25 cellular contexts compared by ENCODE assay signal in genomic region chr9:136756134-136756438, GRCh38. TPM values are rescaled to one million over a fixed set of nuclear protein-coding genes. Genes with fewer than 3 reads are reported as not detected.
"Had no signal": no experiment of that assay in that cellular context is flagged by ENCODE, and none has a peak within 500 bp of the region (broad histone marks: within the 10 kb centered on the region; RNA-seq: fewer than 3 reads in every experiment).

No MANE protein-coding gene starts in this region.

- H3K4me3 Mint-ChIP-seq: activated CD8-positive, alpha-beta T cell treated with anti-CD3 and anti-CD28 coated beads, Interleukin-2, amount 10 ng/mL, durations not matched to agents 7 days and 5 days; activated naive CD8-positive, alpha-beta T cell treated with anti-CD3 and anti-CD28 coated beads, Interleukin-2, amount 10 ng/mL, durations not matched to agents 7 days and 5 days; WTC11 had no signal

- H3K4me1 ChIP-seq: adrenal gland had no signal

- H3K27ac ChIP-seq: adrenal gland, Peyer's patch, RWPE1, SJCRH30 had no signal

- ATAC-seq: activated CD8-positive, alpha-beta T cell treated with anti-CD3 and anti-CD28 coated beads, Interleukin-2, amount 10 ng/mL, durations not matched to agents 7 days and 5 days; WTC11 had no signal

- H3K4me2 ChIP-seq: SK-N-SH had no signal

- H3K4me1 Mint-ChIP-seq: activated naive CD8-positive, alpha-beta T cell treated with anti-CD3 and anti-CD28 coated beads, Interleukin-2, amount 10 ng/mL, durations not matched to agents 7 days and 5 days had no signal

- H3K9me3 ChIP-seq: adrenal gland, SK-N-SH had no signal

- DNase-seq: activated CD4-positive, alpha-beta T cell treated with anti-CD3 and anti-CD28 coated beads for 48 hours; activated CD4-positive, alpha-beta T cell treated with anti-CD3 and anti-CD28 coated beads, Interleukin-2, amount 50 U/mL, for 4 hours; activated CD4-positive, CD25-positive, alpha-beta regulatory T cell treated with anti-CD3 and anti-CD28 coated beads, Interleukin-2, amount 50 U/mL, for 72 hours; activated CD8-positive, alpha-beta memory T cell treated with anti-CD3 and anti-CD28 coated beads, Interleukin-2, amount 50 U/mL, for 48 hours; activated CD8-positive, alpha-beta T cell treated with anti-CD3 and anti-CD28 coated beads, Interleukin-2, amount 10 ng/mL, durations not matched to agents 7 days and 5 days; activated naive CD4-positive, alpha-beta T cell treated with anti-CD3 and anti-CD28 coated beads, Interleukin-2, amount 50 U/mL, for 16 hours; activated naive CD8-positive, alpha-beta T cell treated with anti-CD3 and anti-CD28 coated beads, Interleukin-2, amount 10 ng/mL, durations not matched to agents 7 days and 5 days; activated T-cell treated with anti-CD3 and anti-CD28 coated beads, Interleukin-2, amount 50 U/mL, for 1 hour; aorta; central memory CD4-positive, alpha-beta T cell; Kasumi-1; NCI-H146; NCI-H187 treated with DMSO at 0.1 percent for 48 hours; NCI-H2081 treated with DMSO at 0.1 percent for 48 hours; NCI-H446; NCI-H524; Peyer's patch; Right ventricle myocardium superior; SJCRH30; SK-N-SH had no signal

- H3K27me3 ChIP-seq: adrenal gland, Peyer's patch had no signal

- H3K4me3 ChIP-seq: adrenal gland, Peyer's patch, SJCRH30 had no signal

- H3K9ac ChIP-seq: SK-N-SH had no signal

- H3K27ac Mint-ChIP-seq: activated CD8-positive, alpha-beta T cell treated with anti-CD3 and anti-CD28 coated beads, Interleukin-2, amount 10 ng/mL, durations not matched to agents 7 days and 5 days; activated naive CD8-positive, alpha-beta T cell treated with anti-CD3 and anti-CD28 coated beads, Interleukin-2, amount 10 ng/mL, durations not matched to agents 7 days and 5 days; WTC11 had no signal

- H3K36me3 ChIP-seq: adrenal gland, Peyer's patch, SJCRH30 had no signal

RNA-seq across cellular contexts. Expression of gene LCN8, which starts 2.0 kb away (rescaled TPM):
- total RNA-seq: activated CD8-positive, alpha-beta T cell treated with anti-CD3 and anti-CD28 coated beads, Interleukin-2, amount 10 ng/mL, durations not matched to agents 7 days and 5 days; activated naive CD8-positive, alpha-beta T cell treated with anti-CD3 and anti-CD28 coated beads, Interleukin-2, amount 10 ng/mL, durations not matched to agents 7 days and 5 days; adrenal gland; aorta; bronchial epithelial cell; Peyer's patch; Right ventricle myocardium superior; SJCRH30; T-helper 1 cell treated with Interleukin-12 subunit alpha and Interleukin-12 subunit beta and Interleukin-4 antibody, amounts not matched to agents 30 ng/mL and 1 ng/mL, for 36 hours; WTC11 had no signal
- polyA plus RNA-seq: adrenal gland, SK-N-SH had no signal

RNA-seq across cellular contexts. Expression of gene LCN6, which starts 7.8 kb away (rescaled TPM):
- total RNA-seq: activated CD8-positive, alpha-beta T cell treated with anti-CD3 and anti-CD28 coated beads, Interleukin-2, amount 10 ng/mL, durations not matched to agents 7 days and 5 days; activated naive CD8-positive, alpha-beta T cell treated with anti-CD3 and anti-CD28 coated beads, Interleukin-2, amount 10 ng/mL, durations not matched to agents 7 days and 5 days; bronchial epithelial cell; SJCRH30; T-helper 1 cell treated with Interleukin-12 subunit alpha and Interleukin-12 subunit beta and Interleukin-4 antibody, amounts not matched to agents 30 ng/mL and 1 ng/mL, for 36 hours; WTC11 had no signal
- polyA plus RNA-seq: SK-N-SH had no signal

RNA-seq across cellular contexts. Expression of gene LCN15, which starts 8.2 kb away (rescaled TPM):
- total RNA-seq: activated CD8-positive, alpha-beta T cell treated with anti-CD3 and anti-CD28 coated beads, Interleukin-2, amount 10 ng/mL, durations not matched to agents 7 days and 5 days; activated naive CD8-positive, alpha-beta T cell treated with anti-CD3 and anti-CD28 coated beads, Interleukin-2, amount 10 ng/mL, durations not matched to agents 7 days and 5 days; adrenal gland; aorta; bronchial epithelial cell; Right ventricle myocardium superior; SJCRH30; T-helper 1 cell treated with Interleukin-12 subunit alpha and Interleukin-12 subunit beta and Interleukin-4 antibody, amounts not matched to agents 30 ng/mL and 1 ng/mL, for 36 hours had no signal
- polyA plus RNA-seq: adrenal gland had no signal

RNA-seq across cellular contexts. Expression of gene LCN10, which starts 13.3 kb away (rescaled TPM):
- total RNA-seq: bronchial epithelial cell, SJCRH30 had no signal
- polyA plus RNA-seq: SK-N-SH had no signal
